21 cellular contexts compared by ENCODE assay signal in the genomic region with DNA sequence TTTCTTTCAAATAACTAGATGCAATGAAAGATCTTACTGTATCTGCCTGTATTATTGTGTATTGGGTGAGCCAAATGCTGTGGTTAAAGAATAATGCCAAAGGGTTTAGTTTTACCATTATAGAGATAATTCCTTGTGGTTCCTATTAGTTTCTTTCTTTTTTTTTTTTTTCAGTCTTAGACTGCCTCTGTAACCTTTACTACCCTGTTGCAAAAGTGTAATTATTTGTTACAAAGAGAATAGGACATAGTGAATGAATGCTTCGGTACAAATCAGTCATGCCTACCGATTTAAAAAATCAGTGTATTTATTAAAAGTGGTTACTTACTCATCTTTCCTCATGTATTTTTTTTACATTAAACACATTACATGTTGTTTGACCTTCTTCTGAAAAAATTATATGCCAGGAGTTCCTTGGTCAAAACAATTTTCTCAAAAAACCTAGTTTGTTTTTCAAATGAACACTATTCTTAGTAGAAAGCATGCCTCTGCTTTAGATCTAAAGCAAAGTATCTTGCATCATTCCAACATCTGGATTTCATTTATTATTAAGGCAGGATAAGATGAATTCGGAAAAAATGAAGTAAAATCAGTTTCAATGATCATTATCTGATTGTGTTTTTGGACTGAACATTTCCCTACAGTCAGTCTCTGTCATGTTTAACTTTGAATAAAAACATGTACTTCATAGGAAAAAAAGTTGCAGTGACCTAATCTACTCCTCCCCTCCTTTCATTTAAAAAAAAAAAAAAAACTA.
"Had no signal": no experiment of that assay in that cellular context is flagged by ENCODE, and none has a peak within 500 bp of the region (broad histone marks: within the 10 kb centered on the region; RNA-seq: fewer than 3 reads in every experiment).

No MANE protein-coding gene starts in this region.

- H3K27ac ChIP-seq: adrenal gland, esophagus muscularis mucosa had no signal

- H3K27ac Mint-ChIP-seq: activated CD4-positive, alpha-beta memory T cell treated with anti-CD3 and anti-CD28 coated beads for 36 hours; activated CD4-positive, alpha-beta T cell treated with anti-CD3 and anti-CD28 coated beads for 36 hours; activated CD8-positive, alpha-beta memory T cell treated with anti-CD3 and anti-CD28 coated beads, Interleukin-2, amount 10 ng/mL, durations not matched to agents 7 days and 5 days; activated naive CD4-positive, alpha-beta T cell treated with anti-CD3 and anti-CD28 coated beads, Interleukin-2, amount 10 ng/mL, durations not matched to agents 7 days and 5 days; activated T-helper 2 cell treated with anti-CD3 and anti-CD28 coated beads, Interferon-gamma antibody, Interleukin-2, Interleukin-4, amounts not matched to agents 10 μg/mL and 5 μg/mL and 100 μg/mL, durations not matched to agents 14 hours and 24 hours and 36 hours; natural killer cell treated with Interleukin-12 subunit alpha and Interleukin-12 subunit beta and Interleukin-15 and Interleukin-18, amount 100 ng/mL, for 72 hours; T-helper 17 cell had no signal

- H3K9me3 Mint-ChIP-seq: activated CD4-positive, alpha-beta memory T cell treated with anti-CD3 and anti-CD28 coated beads for 36 hours; activated naive CD4-positive, alpha-beta T cell treated with anti-CD3 and anti-CD28 coated beads, Interleukin-2, amount 10 ng/mL, durations not matched to agents 7 days and 5 days; activated T-helper 2 cell treated with anti-CD3 and anti-CD28 coated beads, Interferon-gamma antibody, Interleukin-2, Interleukin-4, amounts not matched to agents 10 μg/mL and 5 μg/mL and 100 μg/mL, durations not matched to agents 14 hours and 24 hours and 36 hours; natural killer cell treated with Interleukin-12 subunit alpha and Interleukin-12 subunit beta and Interleukin-15 and Interleukin-18, amount 100 ng/mL, for 72 hours had no signal

- H3K4me3 ChIP-seq: adrenal gland, esophagus muscularis mucosa had no signal

- H3K9me3 ChIP-seq: adrenal gland, esophagus muscularis mucosa had no signal

- H3K4me1 ChIP-seq: adrenal gland had no signal

- H3K36me3 Mint-ChIP-seq: activated CD4-positive, alpha-beta memory T cell treated with anti-CD3 and anti-CD28 coated beads for 36 hours; activated CD8-positive, alpha-beta memory T cell treated with anti-CD3 and anti-CD28 coated beads, Interleukin-2, amount 10 ng/mL, durations not matched to agents 7 days and 5 days; activated naive CD4-positive, alpha-beta T cell treated with anti-CD3 and anti-CD28 coated beads, Interleukin-2, amount 10 ng/mL, durations not matched to agents 7 days and 5 days; natural killer cell treated with Interleukin-12 subunit alpha and Interleukin-12 subunit beta and Interleukin-15 and Interleukin-18, amount 100 ng/mL, for 72 hours had no signal

- H3K4me3 Mint-ChIP-seq: activated CD4-positive, alpha-beta memory T cell treated with anti-CD3 and anti-CD28 coated beads for 36 hours; activated CD4-positive, alpha-beta T cell treated with anti-CD3 and anti-CD28 coated beads for 36 hours; activated CD8-positive, alpha-beta memory T cell treated with anti-CD3 and anti-CD28 coated beads, Interleukin-2, amount 10 ng/mL, durations not matched to agents 7 days and 5 days; activated naive CD4-positive, alpha-beta T cell treated with anti-CD3 and anti-CD28 coated beads, Interleukin-2, amount 10 ng/mL, durations not matched to agents 7 days and 5 days; natural killer cell treated with Interleukin-12 subunit alpha and Interleukin-12 subunit beta and Interleukin-15 and Interleukin-18, amount 100 ng/mL, for 72 hours; T-helper 17 cell had no signal

- H3K27me3 ChIP-seq: esophagus muscularis mucosa had no signal

- DNase-seq: activated CD4-positive, alpha-beta memory T cell treated with anti-CD3 and anti-CD28 coated beads for 36 hours; activated CD4-positive, alpha-beta T cell treated with anti-CD3 and anti-CD28 coated beads for 36 hours; activated CD8-positive, alpha-beta memory T cell treated with anti-CD3 and anti-CD28 coated beads, Interleukin-2, amount 10 ng/mL, durations not matched to agents 7 days and 5 days; activated naive CD4-positive, alpha-beta T cell treated with anti-CD3 and anti-CD28 coated beads, Interleukin-2, amount 10 ng/mL, durations not matched to agents 7 days and 5 days; activated T-cell treated with anti-CD3 and anti-CD28 coated beads, Interleukin-2, amount 50 U/mL, for 1 hour; adrenal gland; hypothalamus; kidney glomerular epithelial cell; left ventricle myocardium superior; mesendoderm; nucleus accumbens; posterior cingulate gyrus; retina; stimulated activated CD4-positive, alpha-beta T cell treated with anti-CD3 and anti-CD28 coated beads, Interleukin-4, amount 100 ng/mL, for 4 hours; stimulated activated CD8-positive, alpha-beta memory T cell treated with anti-CD3 and anti-CD28 coated beads, Interleukin-4, amount 100 ng/mL, for 48 hours; stimulated activated naive CD8-positive, alpha-beta T cell treated with anti-CD3 and anti-CD28 coated beads, Interleukin-15, Interleukin-2, amounts not matched to agents 100 U/mL and 50 U/mL, for 24 hours; T-helper 17 cell; trophoblast cell had no signal

- ATAC-seq: activated CD4-positive, alpha-beta T cell treated with anti-CD3 and anti-CD28 coated beads for 36 hours; activated CD8-positive, alpha-beta memory T cell treated with anti-CD3 and anti-CD28 coated beads, Interleukin-2, amount 10 ng/mL, durations not matched to agents 7 days and 5 days; left ventricle myocardium superior; natural killer cell treated with Interleukin-12 subunit alpha and Interleukin-12 subunit beta and Interleukin-15 and Interleukin-18, amount 100 ng/mL, for 72 hours; stimulated activated naive CD8-positive, alpha-beta T cell treated with anti-CD3 and anti-CD28 coated beads, Interleukin-15, Interleukin-2, amounts not matched to agents 100 U/mL and 50 U/mL, for 24 hours; T-helper 17 cell had no signal

- H3K36me3 ChIP-seq: adrenal gland, esophagus muscularis mucosa had no signal
